Comparison of ENCODE assay signal across 21 cellular contexts in the genomic region with DNA sequence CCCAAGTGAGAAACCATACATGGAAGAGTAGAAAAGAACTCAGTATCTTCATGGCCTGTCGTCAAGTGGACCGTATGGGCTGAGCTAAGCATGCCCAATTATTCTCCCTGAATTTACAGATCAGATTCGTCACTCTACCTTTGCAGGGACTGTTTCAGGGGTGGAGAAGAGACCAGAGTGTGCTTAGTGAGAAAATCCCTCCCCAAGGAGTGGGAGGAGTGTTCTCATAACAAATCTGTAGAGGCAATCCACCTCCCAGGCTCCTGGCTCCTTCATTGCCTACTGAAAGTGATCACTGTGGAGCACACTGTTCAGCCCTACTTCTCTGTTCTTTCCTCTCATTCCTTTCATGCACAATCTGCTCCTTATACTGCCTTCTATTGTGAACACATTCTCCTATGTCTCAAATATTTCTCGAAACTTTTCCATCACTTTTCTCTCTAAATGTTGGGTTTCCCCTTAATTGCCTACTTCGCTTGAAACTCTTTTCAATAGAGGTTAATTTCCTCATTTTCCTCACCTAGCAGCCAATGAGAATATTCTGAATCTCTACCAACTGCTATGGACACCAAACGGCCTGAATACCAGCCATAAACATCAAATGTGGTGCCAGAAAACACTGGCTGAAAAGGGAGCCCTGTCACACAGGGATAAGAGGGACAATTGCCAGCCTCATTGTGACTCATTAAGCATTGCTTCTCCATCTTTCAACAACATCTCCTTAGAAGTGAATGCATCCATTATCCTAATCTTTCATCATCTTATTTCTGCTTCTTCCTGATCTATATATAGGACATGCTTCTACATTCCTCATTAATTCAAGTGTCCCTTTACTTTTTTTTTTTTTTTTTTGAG.
DNase-seq lines count a peak whose midpoint lies in the region; ATAC-seq and TF ChIP-seq lines count a peak whose summit lies in the region.
"Had no signal": no experiment of that assay in that cellular context is flagged by ENCODE, and none has a peak within 500 bp of the region (broad histone marks: within the 10 kb centered on the region; RNA-seq: fewer than 3 reads in every experiment).

No MANE protein-coding gene starts in this region.

- intact Hi-C loops in CD8-positive, alpha-beta T cell (cut with DNase I, micrococcal nuclease): no loop called here

- ATAC-seq in CD8-positive, alpha-beta T cell: no peak
- no peak for ATAC-seq in GM18858 (IDR thresholded peaks at IDR 0.05; ENCODE audit: unreplicated experiment)
- ATAC-seq: activated CD4-positive, alpha-beta T cell treated with anti-CD3 and anti-CD28 coated beads for 36 hours; activated T-helper 17 cell treated with anti-CD3 and anti-CD28 coated beads, Interleukin-2, amount 50 U/mL, for 72 hours; stimulated activated naive CD8-positive, alpha-beta T cell treated with anti-CD3 and anti-CD28 coated beads, Interleukin-15, amount 100 ng/mL, for 72 hours; upper lobe of right lung had no signal

- no peak for DNase-seq in CD8-positive, alpha-beta T cell
- DNase-seq in HT1080 (ENCODE audit: low read depth): peak; percentile 14
- DNase-seq in occipital lobe (lab: John Stamatoyannopoulos, UW): peak; percentile 11
- no peak for DNase-seq in G401 (ENCODE audit: low spot score)
- no peak for DNase-seq in activated CD8-positive, alpha-beta memory T cell treated with anti-CD3 and anti-CD28 coated beads, Interleukin-2, amount 50 U/mL, for 48 hours
- DNase-seq in DMS79 treated with DMSO at 0.1 percent for 48 hours (lab: John Stamatoyannopoulos, UW): no peak
- DNase-seq: activated CD4-positive, alpha-beta T cell treated with anti-CD3 and anti-CD28 coated beads for 36 hours; central memory CD4-positive, alpha-beta T cell; effector CD8-positive, alpha-beta T cell; glutamatergic neuron; left ventricle myocardium inferior; NCI-H2081 treated with DMSO at 0.1 percent for 48 hours; NCI-H510A; stimulated activated CD4-positive, alpha-beta T cell treated with anti-CD3 and anti-CD28 coated beads, Interleukin-4, amount 100 ng/mL, for 1 hour; stimulated activated naive CD8-positive, alpha-beta T cell treated with anti-CD3 and anti-CD28 coated beads, Interleukin-15, amount 100 ng/mL, for 72 hours; upper lobe of right lung had no signal

- CTCF ChIA-PET in CD8-positive, alpha-beta T cell (lab: Charles Lee): interaction anchor here (0.6 kb wide), 1 partner anchor 63 kb away, joined by 3 read pairs; no protein-coding TSS in a partner anchor

- H3K36me3 ChIP-seq in CD8-positive, alpha-beta T cell (ENCODE audit: insufficient read depth, low read length): peaks cover 3% of the 10 kb centered on the region
- H3K36me3 ChIP-seq: upper lobe of right lung had no signal

- no peaks in the 10 kb centered on the region for H3K9me3 ChIP-seq in CD8-positive, alpha-beta T cell (ENCODE audit: low read length)

- H3K4me1 Mint-ChIP-seq in CD8-positive, alpha-beta T cell (ENCODE audit: low read depth): peaks cover 1% of the 10 kb centered on the region
- H3K4me1 Mint-ChIP-seq: activated CD4-positive, alpha-beta T cell treated with anti-CD3 and anti-CD28 coated beads for 36 hours had no signal

- H3K4me1 ChIP-seq in CD8-positive, alpha-beta T cell (ENCODE audit: insufficient read depth, low read length): no peaks in the 10 kb centered on the region

- H3K9me3 Mint-ChIP-seq in CD8-positive, alpha-beta T cell: peaks cover 38% of the 10 kb centered on the region

- in situ Hi-C loops in G401 (cut with HindIII; ENCODE audit: low sequenced_read_pairs): no loop called here

- POLR2A ChIA-PET in CD8-positive, alpha-beta T cell (lab: Charles Lee): no interaction called here

- H3K27ac Mint-ChIP-seq in CD8-positive, alpha-beta T cell: peak overlapping the region; percentile 3
- H3K27ac Mint-ChIP-seq: activated CD4-positive, alpha-beta T cell treated with anti-CD3 and anti-CD28 coated beads for 36 hours; activated T-helper 17 cell treated with anti-CD3 and anti-CD28 coated beads, Interleukin-2, amount 50 U/mL, for 72 hours; stimulated activated naive CD8-positive, alpha-beta T cell treated with anti-CD3 and anti-CD28 coated beads, Interleukin-15, amount 100 ng/mL, for 72 hours had no signal

- no peak overlapping the region for H3K4me3 Mint-ChIP-seq in CD8-positive, alpha-beta T cell
- H3K4me3 Mint-ChIP-seq: activated CD4-positive, alpha-beta T cell treated with anti-CD3 and anti-CD28 coated beads for 36 hours; activated T-helper 17 cell treated with anti-CD3 and anti-CD28 coated beads, Interleukin-2, amount 50 U/mL, for 72 hours; stimulated activated naive CD8-positive, alpha-beta T cell treated with anti-CD3 and anti-CD28 coated beads, Interleukin-15, amount 100 ng/mL, for 72 hours had no signal

- TF ChIP-seq CTCF in CD8-positive, alpha-beta T cell (IDR thresholded peaks at IDR 0.05): no peak

- no peak overlapping the region for H3K27ac ChIP-seq in CD8-positive, alpha-beta T cell (ENCODE audit: low read depth, low read length)
- peak overlapping the region; percentile 78 for H3K27ac ChIP-seq in cingulate gyrus (ENCODE audit: low read depth, low read length)
- H3K27ac ChIP-seq: left ventricle myocardium inferior, RWPE1, upper lobe of right lung had no signal

- no peak overlapping the region for H3K4me3 ChIP-seq in CD8-positive, alpha-beta T cell (ENCODE audit: low read depth, low read length)
- H3K4me3 ChIP-seq: left ventricle myocardium inferior, smooth muscle cell, upper lobe of right lung had no signal

- no peaks in the 10 kb centered on the region for H3K27me3 ChIP-seq in CD8-positive, alpha-beta T cell (ENCODE audit: insufficient read depth, low read length)
- H3K27me3 ChIP-seq: upper lobe of right lung had no signal

- H3K27me3 Mint-ChIP-seq in CD8-positive, alpha-beta T cell (ENCODE audit: low read depth): no peaks in the 10 kb centered on the region
- H3K27me3 Mint-ChIP-seq: activated CD4-positive, alpha-beta T cell treated with anti-CD3 and anti-CD28 coated beads for 36 hours; activated T-helper 17 cell treated with anti-CD3 and anti-CD28 coated beads, Interleukin-2, amount 50 U/mL, for 72 hours; stimulated activated naive CD8-positive, alpha-beta T cell treated with anti-CD3 and anti-CD28 coated beads, Interleukin-15, amount 100 ng/mL, for 72 hours had no signal

- peaks cover 79% of the 10 kb centered on the region for H3K36me3 Mint-ChIP-seq in CD8-positive, alpha-beta T cell

Comparison
In these comparisons a context has a peak if more than half of its experiments do, and no peak if none do; other contexts are left out.
1. DNase-seq: peak in HT1080 (single experiment) and occipital lobe (single experiment); none in CD8-positive, alpha-beta T cell (0 of 7), G401 (single experiment), activated CD8-positive, alpha-beta memory T cell treated with anti-CD3 and anti-CD28 coated beads, Interleukin-2, amount 50 U/mL, for 48 hours (single experiment) and DMS79 treated with DMSO at 0.1 percent for 48 hours (single experiment).